1 cellular context compared by ENCODE assay signal in genomic region chr19:48630289-48631036, GRCh38.
TF ChIP-seq lines count a peak whose summit lies in the region.

No MANE protein-coding gene starts in this region.

TF ChIP-seq in WTC11, 78 proteins besides CTCF, POLR2A, EP300 and RAD21 (continued from another document):
- TF ChIP-seq, protein P1, sequence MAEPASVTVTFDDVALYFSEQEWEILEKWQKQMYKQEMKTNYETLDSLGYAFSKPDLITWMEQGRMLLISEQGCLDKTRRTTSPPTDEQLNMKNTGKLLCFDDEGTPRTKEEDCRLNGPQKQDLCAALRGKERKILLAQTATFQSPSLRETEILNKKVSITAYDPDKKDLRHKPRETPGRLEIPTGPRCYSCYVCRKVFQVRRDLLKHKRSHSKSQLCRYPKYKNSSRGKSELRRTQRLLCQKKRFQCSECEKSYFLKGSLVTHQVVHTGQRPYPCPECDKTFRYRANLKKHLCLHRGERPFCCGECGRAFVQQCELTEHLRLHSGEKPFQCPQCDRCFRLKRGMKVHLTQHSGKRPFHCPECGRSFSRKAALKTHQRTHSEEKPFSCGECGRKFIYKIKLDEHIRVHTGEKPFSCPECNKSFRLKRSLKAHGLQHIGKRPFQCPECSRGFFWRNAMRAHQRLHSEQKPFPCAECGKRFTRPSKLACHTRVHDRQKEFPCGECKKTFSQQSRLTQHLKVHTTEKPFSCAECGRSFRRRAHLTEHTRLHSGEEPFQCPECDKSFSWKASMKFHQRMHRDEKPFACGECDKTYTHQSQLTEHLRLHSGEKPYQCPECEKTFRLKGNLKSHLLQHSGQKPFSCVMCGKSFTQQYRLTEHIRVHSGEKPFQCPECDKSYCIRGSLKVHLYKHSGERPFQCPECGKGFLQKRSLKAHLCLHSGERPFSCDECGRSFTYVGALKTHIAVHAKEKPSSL (CRISPR knock-in tag; conservative IDR thresholded peaks at IDR 0.05): 0 out of 2 replicates have a peak, but pooled peaks have one; percentile 31
- TF ChIP-seq ATF1 (CRISPR knock-in tag; IDR thresholded peaks at IDR 0.05): no peak
- TF ChIP-seq ZNF232 (CRISPR knock-in tag; IDR thresholded peaks at IDR 0.05): 0 out of 2 replicates have a peak, but pooled peaks have one; percentile 28
- peak; percentile 44 for TF ChIP-seq ZNF263 (CRISPR knock-in tag; IDR thresholded peaks at IDR 0.05; ENCODE audit: low read depth)
- peak; percentile 95 for TF ChIP-seq ZNF121 (CRISPR knock-in tag; IDR thresholded peaks at IDR 0.05)
- TF ChIP-seq NR2C2 (CRISPR knock-in tag; IDR thresholded peaks at IDR 0.05): no peak
- TF ChIP-seq, protein P2, sequence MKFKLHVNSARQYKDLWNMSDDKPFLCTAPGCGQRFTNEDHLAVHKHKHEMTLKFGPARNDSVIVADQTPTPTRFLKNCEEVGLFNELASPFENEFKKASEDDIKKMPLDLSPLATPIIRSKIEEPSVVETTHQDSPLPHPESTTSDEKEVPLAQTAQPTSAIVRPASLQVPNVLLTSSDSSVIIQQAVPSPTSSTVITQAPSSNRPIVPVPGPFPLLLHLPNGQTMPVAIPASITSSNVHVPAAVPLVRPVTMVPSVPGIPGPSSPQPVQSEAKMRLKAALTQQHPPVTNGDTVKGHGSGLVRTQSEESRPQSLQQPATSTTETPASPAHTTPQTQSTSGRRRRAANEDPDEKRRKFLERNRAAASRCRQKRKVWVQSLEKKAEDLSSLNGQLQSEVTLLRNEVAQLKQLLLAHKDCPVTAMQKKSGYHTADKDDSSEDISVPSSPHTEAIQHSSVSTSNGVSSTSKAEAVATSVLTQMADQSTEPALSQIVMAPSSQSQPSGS (CRISPR knock-in tag; IDR thresholded peaks at IDR 0.05; ENCODE audit: borderline replicate concordance, low read depth): no peak
- TF ChIP-seq USF1 (CRISPR knock-in tag; IDR thresholded peaks at IDR 0.05): peak; percentile 45; the same call in 1 of the 2 replicates
- peak; percentile 93 for TF ChIP-seq PRRX2 (CRISPR knock-in tag; IDR thresholded peaks at IDR 0.05)
- peak; percentile 76; the same call in 1 of the 2 replicates for TF ChIP-seq AR (CRISPR knock-in tag; IDR thresholded peaks at IDR 0.05)
- 0 out of 2 replicates have a peak, but pooled peaks have one; percentile 3 for TF ChIP-seq NFYB (CRISPR knock-in tag; conservative IDR thresholded peaks at IDR 0.05; ENCODE audit: low read depth)
- peak; percentile 58; the same call in 1 of the 2 replicates for TF ChIP-seq TP53 (CRISPR knock-in tag; IDR thresholded peaks at IDR 0.05)
- TF ChIP-seq EMX1 (CRISPR knock-in tag; IDR thresholded peaks at IDR 0.05): peak; percentile 26; the same call in 1 of the 2 replicates
- peak; percentile 85 for TF ChIP-seq NFATC4 (CRISPR knock-in tag; IDR thresholded peaks at IDR 0.05)
- TF ChIP-seq, protein P3, sequence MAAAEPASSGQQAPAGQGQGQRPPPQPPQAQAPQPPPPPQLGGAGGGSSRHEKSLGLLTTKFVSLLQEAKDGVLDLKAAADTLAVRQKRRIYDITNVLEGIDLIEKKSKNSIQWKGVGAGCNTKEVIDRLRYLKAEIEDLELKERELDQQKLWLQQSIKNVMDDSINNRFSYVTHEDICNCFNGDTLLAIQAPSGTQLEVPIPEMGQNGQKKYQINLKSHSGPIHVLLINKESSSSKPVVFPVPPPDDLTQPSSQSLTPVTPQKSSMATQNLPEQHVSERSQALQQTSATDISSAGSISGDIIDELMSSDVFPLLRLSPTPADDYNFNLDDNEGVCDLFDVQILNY (CRISPR knock-in tag; IDR thresholded peaks at IDR 0.05): 0 out of 2 replicates have a peak, but pooled peaks have one; percentile 17
- peak; percentile 74 for TF ChIP-seq ERG (CRISPR knock-in tag; IDR thresholded peaks at IDR 0.05)
- TF ChIP-seq ELF4 (CRISPR knock-in tag; IDR thresholded peaks at IDR 0.05; ENCODE audit: low read depth): no peak
- TF ChIP-seq NR3C1 (CRISPR knock-in tag; conservative IDR thresholded peaks at IDR 0.05; ENCODE audit: low read depth): 0 out of 2 replicates have a peak, but pooled peaks have one; percentile 71
- peak; percentile 92 for TF ChIP-seq ZNF416 (CRISPR knock-in tag; IDR thresholded peaks at IDR 0.05)
